ENCODE assay signal across 8 cellular contexts in the genomic region with DNA sequence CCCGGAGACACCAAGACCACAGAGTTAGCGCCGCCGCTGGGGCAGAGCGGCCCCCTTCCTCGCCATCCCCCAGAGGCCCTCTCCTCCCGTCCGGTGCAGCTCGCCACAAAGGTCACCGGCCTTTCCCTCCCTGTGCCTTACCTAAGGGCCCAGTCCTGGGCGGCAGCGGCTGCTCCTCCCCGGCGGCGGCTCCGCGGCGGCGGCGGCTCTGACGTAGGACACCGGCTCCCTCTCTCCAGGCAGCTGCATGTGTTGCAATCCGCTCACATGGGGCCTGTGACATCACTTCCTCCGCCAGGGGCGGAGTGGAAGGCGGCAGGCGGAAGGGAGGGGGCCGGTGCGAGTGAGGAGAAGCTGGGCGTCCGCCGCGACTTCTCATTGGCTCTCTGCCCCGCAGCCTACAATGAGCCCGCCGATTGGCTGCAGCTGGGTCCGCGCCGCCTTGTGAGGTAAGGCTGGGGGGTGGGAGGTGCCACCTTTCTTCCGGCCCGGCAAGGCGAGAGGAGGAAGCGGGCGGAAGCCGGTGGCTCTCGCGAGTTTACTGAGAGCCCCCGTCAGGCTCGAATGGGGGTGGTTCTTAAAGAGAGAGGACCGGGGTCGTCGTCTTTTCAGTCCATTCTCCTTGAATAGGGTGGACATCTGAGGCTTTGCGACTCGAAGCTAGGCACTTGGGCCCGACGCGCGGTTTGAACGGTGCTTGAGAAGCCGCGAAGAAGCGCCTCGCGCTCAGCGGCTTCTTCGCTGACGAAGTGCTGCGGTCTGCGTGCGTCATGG.
A peak's percentile ranks its signal among the peaks of the same experiment; 100 is the strongest.
DNase-seq lines count a peak whose midpoint lies in the region; ATAC-seq and TF ChIP-seq lines count a peak whose summit lies in the region.

A gene (minus strand): TSS at position 281 of the 774 bp plus-strand sequence. CDS start 318 bp downstream, outside the sequence.

- H3K36me3 Mint-ChIP-seq in central memory CD8-positive, alpha-beta T cell (ENCODE audit: insufficient read depth) = peaks cover 42% of the 10 kb centered on the region

- DNase-seq in AG09309 (ENCODE audit: low read depth) (peak; percentile 98), NCI-H446 (lab: John Stamatoyannopoulos, UW) (peak; percentile 96 to 99), inferior parietal cortex (ENCODE audit: extremely low spot score) (peak; percentile 99)
- DNase-seq in activated CD4-positive, CD25-positive, alpha-beta regulatory T cell treated with anti-CD3 and anti-CD28 coated beads, Interleukin-2, amount 50 U/mL, for 16 hours (ENCODE audit: low read depth, low spot score) = peak; percentile 100
- peak; percentile 96 to 100 for DNase-seq in central memory CD8-positive, alpha-beta T cell (ENCODE audit: low spot score in 2 of 2)
- DNase-seq in stimulated activated CD4-positive, alpha-beta T cell treated with anti-CD3 and anti-CD28 coated beads, Interleukin-12 subunit alpha, Interleukin-12 subunit beta, amount 100 ng/mL, for 24 hours (ENCODE audit: low read depth in 2 of 2) = peak; percentile 98 to 100

- H3K9me3 Mint-ChIP-seq in central memory CD8-positive, alpha-beta T cell = no peaks in the 10 kb centered on the region

- H3K4me1 Mint-ChIP-seq in central memory CD8-positive, alpha-beta T cell = peaks cover 66% of the 10 kb centered on the region

- no peak for TF ChIP-seq CTCF in AG09309 (IDR thresholded peaks at IDR 0.05; ENCODE audit: control insufficient read depth, insufficient read depth, low read depth, low read length, missing control alignments)

- H3K27ac Mint-ChIP-seq in central memory CD8-positive, alpha-beta T cell (ENCODE audit: low read depth) = peak within 1 kb of the TSS; percentile 99

- H3K4me3 Mint-ChIP-seq in central memory CD8-positive, alpha-beta T cell = peak within 1 kb of the TSS; percentile 96

- ATAC-seq in GM19025 (IDR thresholded peaks at IDR 0.05; ENCODE audit: low read depth, unreplicated experiment) = peak; percentile 92
- ATAC-seq in HG03342 (IDR thresholded peaks at IDR 0.05; ENCODE audit: unreplicated experiment) = peak; percentile 92
- ATAC-seq in central memory CD8-positive, alpha-beta T cell (replicated peaks; ENCODE audit: extremely low read depth, poor library complexity, severe bottlenecking) = peak; percentile 90

- no peaks in the 10 kb centered on the region for H3K27me3 Mint-ChIP-seq in central memory CD8-positive, alpha-beta T cell

- H3K4me3 ChIP-seq in AG09309 (ENCODE audit: control insufficient read depth, low read depth, low read length) = peak within 1 kb of the TSS; percentile 91

Comparison
In these comparisons a context has a peak if more than half of its experiments do, and no peak if none do; other contexts are left out.
1. Peak in every context shown above with its lines: DNase-seq, ATAC-seq and H3K4me3 ChIP-seq.